Comparison of ENCODE assay signal across 15 cellular contexts in the genomic region with DNA sequence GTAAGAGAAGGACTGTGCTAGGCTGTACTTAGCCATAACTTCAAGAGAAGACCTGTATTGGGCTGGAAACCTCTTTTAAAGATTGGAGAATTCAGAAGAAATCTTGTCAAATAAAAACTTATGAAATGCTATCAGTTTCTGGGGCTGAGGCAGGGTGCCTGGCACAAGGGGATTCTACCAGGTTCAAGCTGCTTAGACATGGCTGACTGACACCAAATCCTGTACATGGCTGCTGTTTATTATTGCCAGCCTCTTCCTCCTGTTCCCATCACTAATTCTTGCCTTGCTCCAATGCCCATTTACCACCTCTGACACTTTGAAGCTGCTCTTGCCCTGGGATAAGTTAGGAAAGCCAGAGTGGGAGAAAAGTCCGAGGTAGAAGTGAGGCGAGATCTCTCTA.
DNase-seq lines count a peak whose midpoint lies in the region; ATAC-seq lines count a peak whose summit lies in the region.
"Had no signal": no experiment of that assay in that cellular context is flagged by ENCODE, and none has a peak within 500 bp of the region (broad histone marks: within the 10 kb centered on the region; RNA-seq: fewer than 3 reads in every experiment).

No MANE protein-coding gene starts in this region.

- H3K4me3 Mint-ChIP-seq in CD4-positive, alpha-beta memory T cell: peak overlapping the region; percentile 80 to 92 (median 85)
- peak overlapping the region; percentile 59 for H3K4me3 Mint-ChIP-seq in activated T-helper 1 cell treated with anti-CD3 and anti-CD28 coated beads, Interleukin-12 subunit alpha, Interleukin-12 subunit beta, Interleukin-2, Interleukin-4 antibody, amounts not matched to agents 30 ng/mL and 10 ng/mL and 1 ng/mL, durations not matched to agents 14 hours and 24 hours and 36 hours
- peak overlapping the region; percentile 55 to 100 (median 82) for H3K4me3 Mint-ChIP-seq in naive thymus-derived CD8-positive, alpha-beta T cell
- H3K4me3 Mint-ChIP-seq: neural progenitor cell had no signal

- no peak for DNase-seq in CD4-positive, alpha-beta memory T cell
- no peak for DNase-seq in activated T-helper 1 cell treated with anti-CD3 and anti-CD28 coated beads, Interleukin-12 subunit alpha, Interleukin-12 subunit beta, Interleukin-2, Interleukin-4 antibody, amounts not matched to agents 30 ng/mL and 10 ng/mL and 1 ng/mL, durations not matched to agents 14 hours and 24 hours and 36 hours (ENCODE audit: low spot score)
- DNase-seq in naive thymus-derived CD8-positive, alpha-beta T cell: no peak
- DNase-seq in activated gamma-delta T cell treated with Interleukin-2 at 50 U/mL for 16 hours (no peak), DMS153 treated with DMSO at 0.1 percent for 48 hours (lab: John Stamatoyannopoulos, UW; ENCODE audit: unreplicated experiment) (no peak), cortex of kidney (lab: John Stamatoyannopoulos, UW) (no peak)
- DNase-seq in stimulated activated naive CD4-positive, alpha-beta T cell (lab: John Stamatoyannopoulos, UW): no peak
- DNase-seq: activated CD4-positive, CD25-positive, alpha-beta regulatory T cell treated with anti-CD3 and anti-CD28 coated beads, Interleukin-2, amount 50 U/mL, for 72 hours; Caco-2; stimulated activated naive CD4-positive, alpha-beta T cell treated with Interleukin-2 at 50 U/mL for 16 hours had no signal

- peaks cover 0 to 7% (median 2%) of the 10 kb centered on the region in 8 donors for H3K9me3 Mint-ChIP-seq in CD4-positive, alpha-beta memory T cell
- H3K9me3 Mint-ChIP-seq in activated T-helper 1 cell treated with anti-CD3 and anti-CD28 coated beads, Interleukin-12 subunit alpha, Interleukin-12 subunit beta, Interleukin-2, Interleukin-4 antibody, amounts not matched to agents 30 ng/mL and 10 ng/mL and 1 ng/mL, durations not matched to agents 14 hours and 24 hours and 36 hours: peaks cover 8% of the 10 kb centered on the region
- peaks cover 0 to 10% (median 3%) of the 10 kb centered on the region in 9 donors for H3K9me3 Mint-ChIP-seq in naive thymus-derived CD8-positive, alpha-beta T cell
- H3K9me3 Mint-ChIP-seq: neural progenitor cell had no signal

- H3K9me3 ChIP-seq in CD4-positive, alpha-beta memory T cell (ENCODE audit: control insufficient read depth in 1 of 2, low read length in 2 of 2): no peaks in the 10 kb centered on the region
- H3K9me3 ChIP-seq: Caco-2, esophagus muscularis mucosa had no signal

- POLR2A ChIA-PET in CD4-positive, alpha-beta memory T cell (lab: Charles Lee; ENCODE audit: partially characterized antibody): interaction anchor here (1.2 to 5.6 kb wide), 11 partner anchors 9 to 219 kb away, joined by 4 to 79 read pairs (median 12); partner anchors contain the start of gene DMXL1
- POLR2A ChIA-PET in naive thymus-derived CD8-positive, alpha-beta T cell (lab: Charles Lee): interaction anchor here (0.7 to 5.4 kb wide), 7 partner anchors 11 to 123 kb away, joined by 3 to 40 read pairs (median 12); no protein-coding TSS in a partner anchor

- no peaks in the 10 kb centered on the region for H3K27me3 Mint-ChIP-seq in CD4-positive, alpha-beta memory T cell
- H3K27me3 Mint-ChIP-seq in activated T-helper 1 cell treated with anti-CD3 and anti-CD28 coated beads, Interleukin-12 subunit alpha, Interleukin-12 subunit beta, Interleukin-2, Interleukin-4 antibody, amounts not matched to agents 30 ng/mL and 10 ng/mL and 1 ng/mL, durations not matched to agents 14 hours and 24 hours and 36 hours (ENCODE audit: insufficient read depth): no peaks in the 10 kb centered on the region
- no peaks in the 10 kb centered on the region for H3K27me3 Mint-ChIP-seq in naive thymus-derived CD8-positive, alpha-beta T cell

- peaks cover 73 to 94% (median 87%) of the 10 kb centered on the region in 4 donors for H3K4me1 Mint-ChIP-seq in CD4-positive, alpha-beta memory T cell
- peaks cover 88% of the 10 kb centered on the region for H3K4me1 Mint-ChIP-seq in activated T-helper 1 cell treated with anti-CD3 and anti-CD28 coated beads, Interleukin-12 subunit alpha, Interleukin-12 subunit beta, Interleukin-2, Interleukin-4 antibody, amounts not matched to agents 30 ng/mL and 10 ng/mL and 1 ng/mL, durations not matched to agents 14 hours and 24 hours and 36 hours (ENCODE audit: low read depth)
- peaks cover 42 to 94% (median 90%) of the 10 kb centered on the region in 4 donors for H3K4me1 Mint-ChIP-seq in naive thymus-derived CD8-positive, alpha-beta T cell

- H3K4me3 ChIP-seq in CD4-positive, alpha-beta memory T cell (ENCODE audit: low read length in 2 of 2): peak overlapping the region in 1 of 2 donors; percentile 38
- H3K4me3 ChIP-seq: esophagus muscularis mucosa, neural progenitor cell had no signal

- CTCF ChIA-PET in CD4-positive, alpha-beta memory T cell (lab: Charles Lee; ENCODE audit: partially characterized antibody): interaction anchor here (1.0 to 4.8 kb wide), 11 partner anchors 8 to 122 kb away, joined by 3 to 34 read pairs (median 8); no protein-coding TSS in a partner anchor

- peaks cover 4% of the 10 kb centered on the region for H3K36me3 ChIP-seq in CD4-positive, alpha-beta memory T cell (ENCODE audit: insufficient read depth, low read length)
- H3K36me3 ChIP-seq: brain microvascular endothelial cell, esophagus muscularis mucosa, neural progenitor cell had no signal

- ATAC-seq in GM21528 (IDR thresholded peaks at IDR 0.05; ENCODE audit: low FRiP score, unreplicated experiment): peak; percentile 14
- ATAC-seq in naive thymus-derived CD8-positive, alpha-beta T cell: no peak

- peaks cover 23 to 30% of the 10 kb centered on the region in 2 donors for H3K36me3 Mint-ChIP-seq in CD4-positive, alpha-beta memory T cell
- peaks cover 24% of the 10 kb centered on the region for H3K36me3 Mint-ChIP-seq in activated T-helper 1 cell treated with anti-CD3 and anti-CD28 coated beads, Interleukin-12 subunit alpha, Interleukin-12 subunit beta, Interleukin-2, Interleukin-4 antibody, amounts not matched to agents 30 ng/mL and 10 ng/mL and 1 ng/mL, durations not matched to agents 14 hours and 24 hours and 36 hours (ENCODE audit: low read depth)
- H3K36me3 Mint-ChIP-seq in naive thymus-derived CD8-positive, alpha-beta T cell: peaks cover 0 to 21% (median 6%) of the 10 kb centered on the region in 3 donors

- intact Hi-C loops in CD4-positive, alpha-beta memory T cell (cut with micrococcal nuclease): no loop called here
- intact Hi-C loops in activated T-helper 1 cell treated with anti-CD3 and anti-CD28 coated beads, Interleukin-12 subunit alpha, Interleukin-12 subunit beta, Interleukin-2, Interleukin-4 antibody, amounts not matched to agents 30 ng/mL and 10 ng/mL and 1 ng/mL, durations not matched to agents 14 hours and 24 hours and 36 hours (cut with micrococcal nuclease): loop anchor here (1.0 to 5.0 kb wide), 3 partner anchors 20 to 217 kb away; partner anchors contain the start of gene DMXL1

- H3K4me1 ChIP-seq in CD4-positive, alpha-beta memory T cell (ENCODE audit: insufficient read depth, low read length): peaks cover 89% of the 10 kb centered on the region

- H3K27me3 ChIP-seq in CD4-positive, alpha-beta memory T cell (ENCODE audit: insufficient read depth, low read length): no peaks in the 10 kb centered on the region
- H3K27me3 ChIP-seq: brain microvascular endothelial cell, esophagus muscularis mucosa, neural progenitor cell had no signal

- peak overlapping the region; percentile 94 to 99 (median 98) for H3K27ac Mint-ChIP-seq in CD4-positive, alpha-beta memory T cell
- H3K27ac Mint-ChIP-seq in activated T-helper 1 cell treated with anti-CD3 and anti-CD28 coated beads, Interleukin-12 subunit alpha, Interleukin-12 subunit beta, Interleukin-2, Interleukin-4 antibody, amounts not matched to agents 30 ng/mL and 10 ng/mL and 1 ng/mL, durations not matched to agents 14 hours and 24 hours and 36 hours: peak overlapping the region; percentile 79
- peak overlapping the region; percentile 91 to 98 (median 96) for H3K27ac Mint-ChIP-seq in naive thymus-derived CD8-positive, alpha-beta T cell
- H3K27ac Mint-ChIP-seq: neural progenitor cell had no signal

- peak overlapping the region; percentile 88 for H3K27ac ChIP-seq in CD4-positive, alpha-beta memory T cell (ENCODE audit: low read depth, low read length)
- H3K27ac ChIP-seq: brain microvascular endothelial cell, esophagus muscularis mucosa, neural progenitor cell, RWPE1 had no signal
